25 cellular contexts compared by ENCODE assay signal in the genomic region with DNA sequence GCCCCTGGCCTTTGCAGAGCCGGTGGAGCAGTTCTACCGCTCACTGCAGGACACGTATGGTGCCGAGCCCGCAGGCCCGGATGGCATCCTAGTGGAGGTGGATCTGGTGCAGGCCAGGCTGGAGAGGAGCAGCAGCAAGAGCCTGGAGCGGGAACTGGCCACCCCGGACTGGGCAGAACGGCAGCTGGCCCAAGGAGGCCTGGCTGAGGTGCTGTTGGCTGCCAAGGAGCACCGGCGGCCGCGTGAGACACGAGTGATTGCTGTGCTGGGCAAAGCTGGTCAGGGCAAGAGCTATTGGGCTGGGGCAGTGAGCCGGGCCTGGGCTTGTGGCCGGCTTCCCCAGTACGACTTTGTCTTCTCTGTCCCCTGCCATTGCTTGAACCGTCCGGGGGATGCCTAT.
"Had no signal": no experiment of that assay in that cellular context is flagged by ENCODE, and none has a peak within 500 bp of the region (broad histone marks: within the 10 kb centered on the region; RNA-seq: fewer than 3 reads in every experiment).

No MANE protein-coding gene starts in this region.

- H3K27ac ChIP-seq: RWPE1 had no signal

- FAIRE-seq: K562 had no signal

- DNase-seq: activated CD4-positive, alpha-beta memory T cell treated with anti-CD3 and anti-CD28 coated beads, Interleukin-2, amount 10 ng/mL, durations not matched to agents 7 days and 5 days; activated CD4-positive, alpha-beta T cell treated with anti-CD3 and anti-CD28 coated beads, Interleukin-2, amount 50 U/mL, for 1 hour; activated gamma-delta T cell treated with Interleukin-2 at 50 U/mL for 16 hours; activated naive CD4-positive, alpha-beta T cell treated with anti-CD3 and anti-CD28 coated beads, Interleukin-2, amount 10 ng/mL, durations not matched to agents 7 days and 5 days; activated naive CD8-positive, alpha-beta T cell treated with anti-CD3 and anti-CD28 coated beads for 36 hours; activated T-cell treated with anti-CD3 and anti-CD28 coated beads for 4 hours; activated T-cell treated with anti-CD3 and anti-CD28 coated beads, Interleukin-2, amount 50 U/mL, for 72 hours; Karpas-422; MM.1S; NCI-H1105; NCI-H1436; NCI-H1694 treated with DMSO at 0.1 percent for 48 hours; NCI-H2029 treated with DMSO at 0.1 percent for 48 hours; NCI-H345; NCI-H510A; NCI-H69; NK-92 treated with Interleukin-12 subunit alpha and Interleukin-12 subunit beta, amount 100 ng/mL, for 24 hours; OCI-M1; SHP77 treated with DMSO at 0.1 percent for 48 hours; T-helper 17 cell; T-helper 9 cell had no signal

- H3K4me3 ChIP-seq: K562 had no signal

- ATAC-seq: activated T-cell treated with anti-CD3 and anti-CD28 coated beads, Interleukin-2, amount 50 U/mL, for 72 hours; Panc1; T-helper 17 cell; WTC11 had no signal
